In genomic region chrY:8553614-8554013, GRCh38 we compare ENCODE assay signal across 31 cellular contexts.
"Had no signal": no experiment of that assay in that cellular context is flagged by ENCODE, and none has a peak within 500 bp of the region (broad histone marks: within the 10 kb centered on the region; RNA-seq: fewer than 3 reads in every experiment).

No MANE protein-coding gene starts in this region.

- H3K4me3 ChIP-seq: coronary artery, dorsolateral prefrontal cortex had no signal

- H3K27me3 ChIP-seq: brain microvascular endothelial cell, dorsolateral prefrontal cortex had no signal

- H3K27ac ChIP-seq: brain microvascular endothelial cell, coronary artery, dorsolateral prefrontal cortex, WERI-Rb-1 had no signal

- DNase-seq: activated B cell treated with CpG ODN at 0.5 μM for 24 hours; activated CD4-positive, alpha-beta T cell treated with anti-CD3 and anti-CD28 coated beads for 48 hours; activated CD4-positive, alpha-beta T cell treated with anti-CD3 and anti-CD28 coated beads, Interleukin-2, amount 50 U/mL, for 1 hour; activated CD4-positive, alpha-beta T cell treated with anti-CD3 and anti-CD28 coated beads, Interleukin-2, amount 50 U/mL, for 48 hours; activated CD8-positive, alpha-beta memory T cell treated with anti-CD3 and anti-CD28 coated beads for 24 hours; activated CD8-positive, alpha-beta T cell treated with anti-CD3 and anti-CD28 coated beads for 36 hours; activated effector memory CD4-positive, alpha-beta T cell treated with Interleukin-2 at 50 U/mL for 16 hours; activated gamma-delta T cell treated with Interleukin-2 at 50 U/mL for 16 hours; activated naive CD4-positive, alpha-beta T cell treated with anti-CD3 and anti-CD28 coated beads, Interleukin-2, amount 50 U/mL, for 16 hours; activated naive CD4-positive, alpha-beta T cell treated with Interleukin-2 at 50 U/mL for 16 hours; activated T-cell treated with anti-CD3 and anti-CD28 coated beads, Interleukin-2, amount 50 U/mL, for 4 hours; amniotic stem cell; anterior cingulate cortex; brain microvascular endothelial cell; caudate nucleus; cerebellar nuclear complex; dorsolateral prefrontal cortex; effector memory CD4-positive, alpha-beta T cell; endodermal cell; foreskin fibroblast; SW 1271; T-cell; T1000; WERI-Rb-1 had no signal

- H3K36me3 ChIP-seq: brain microvascular endothelial cell, WERI-Rb-1 had no signal

- ATAC-seq: activated CD4-positive, CD25-positive, alpha-beta regulatory T cell treated with anti-CD3 and anti-CD28 coated beads, Interleukin-2, amount 50 U/mL, for 24 hours; activated CD8-positive, alpha-beta T cell treated with anti-CD3 and anti-CD28 coated beads for 36 hours; activated T-cell treated with anti-CD3 and anti-CD28 coated beads, Interleukin-2, amount 50 U/mL, for 4 hours; activated T-helper 17 cell treated with anti-CD3 and anti-CD28 coated beads, Interleukin-2, amount 50 U/mL, for 72 hours; esophagus mucosa; T-cell had no signal

- FAIRE-seq: astrocyte, bronchial epithelial cell, frontal cortex had no signal
